ENCODE assay signal across 8 cellular contexts in the genomic region with DNA sequence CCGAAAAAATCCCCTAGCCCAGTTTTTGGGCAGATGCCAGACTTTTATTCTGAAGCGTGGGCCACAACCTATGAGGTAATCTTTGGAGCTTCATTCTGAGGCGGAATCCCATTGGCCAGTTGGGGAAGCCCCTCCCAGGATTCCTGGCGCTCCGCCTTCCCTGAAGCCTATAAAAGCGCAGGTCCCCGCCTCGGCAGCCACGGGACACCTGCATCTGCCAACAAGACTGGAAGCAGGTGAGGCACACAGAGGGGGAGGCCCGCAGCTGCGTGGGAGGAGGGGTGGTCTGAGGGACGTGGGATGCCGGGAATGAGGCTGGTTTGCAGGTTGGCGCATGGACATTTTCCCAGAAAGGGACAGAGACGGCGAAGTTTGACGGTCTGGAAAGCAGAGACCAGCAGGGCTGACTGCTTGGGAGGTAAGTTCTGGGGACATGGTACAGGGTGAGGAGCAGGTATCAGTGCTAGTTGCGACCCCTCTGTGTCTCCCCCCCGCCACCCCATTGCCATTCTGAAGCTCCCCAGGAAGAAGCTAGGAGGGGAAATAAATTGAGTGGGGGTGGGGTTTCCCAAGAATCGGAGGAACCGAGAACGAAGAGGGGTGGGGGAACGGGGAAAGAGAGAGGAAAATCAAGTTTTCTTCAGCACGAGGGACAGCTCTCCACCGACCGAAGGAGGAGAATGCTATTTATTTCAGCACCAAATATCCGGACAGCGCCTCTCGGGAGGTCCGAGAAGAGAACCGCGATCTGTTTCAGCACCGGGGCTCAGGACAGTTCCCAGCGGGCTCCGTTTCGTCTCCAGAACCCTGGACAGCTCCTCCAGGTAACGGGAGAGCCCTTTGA. TPM values are rescaled to one million over a fixed set of nuclear protein-coding genes. Genes with fewer than 3 reads are reported as not detected.
DNase-seq lines count a peak whose midpoint lies in the region; ATAC-seq and TF ChIP-seq lines count a peak whose summit lies in the region.

No MANE protein-coding gene starts in this region.

- peaks cover 17% of the 10 kb centered on the region for H3K79me2 ChIP-seq in neural cell (replicated peaks; ENCODE audit: insufficient read depth, low read length)

- H3K27me3 Mint-ChIP-seq in activated T-helper 1 cell treated with anti-CD3 and anti-CD28 coated beads, Interleukin-12 subunit alpha, Interleukin-12 subunit beta, Interleukin-2, Interleukin-4 antibody, amounts not matched to agents 30 ng/mL and 10 ng/mL and 1 ng/mL, durations not matched to agents 14 hours and 24 hours and 36 hours (ENCODE audit: insufficient read depth), result peaks cover 5% of the 10 kb centered on the region

- TF ChIP-seq CTCF in fibroblast of villous mesenchyme (IDR thresholded peaks at IDR 0.05; ENCODE audit: insufficient read depth, low read depth, low read length), result no peak
- TF ChIP-seq CTCF in neural cell (IDR thresholded peaks at IDR 0.05; ENCODE audit: poor library complexity, severe bottlenecking), result no peak

- no peaks in the 10 kb centered on the region for H3K9me2 ChIP-seq in neural cell (ENCODE audit: insufficient read depth, low read length)

- TF ChIP-seq RAD21 in Ishikawa (IDR thresholded peaks at IDR 0.05; ENCODE audit: low read depth) (no peak), neural cell (conservative IDR thresholded peaks at IDR 0.05) (peak; percentile 62)

- no peaks in the 10 kb centered on the region for H3F3A ChIP-seq in neural cell (ENCODE audit: insufficient read depth, low read length, poor library complexity, severe bottlenecking)

- H3K36me3 Mint-ChIP-seq in activated T-helper 1 cell treated with anti-CD3 and anti-CD28 coated beads, Interleukin-12 subunit alpha, Interleukin-12 subunit beta, Interleukin-2, Interleukin-4 antibody, amounts not matched to agents 30 ng/mL and 10 ng/mL and 1 ng/mL, durations not matched to agents 14 hours and 24 hours and 36 hours (ENCODE audit: low read depth), result no peaks in the 10 kb centered on the region

- no peak overlapping the region for H3K4me3 Mint-ChIP-seq in activated T-helper 1 cell treated with anti-CD3 and anti-CD28 coated beads, Interleukin-12 subunit alpha, Interleukin-12 subunit beta, Interleukin-2, Interleukin-4 antibody, amounts not matched to agents 30 ng/mL and 10 ng/mL and 1 ng/mL, durations not matched to agents 14 hours and 24 hours and 36 hours

- no peaks in the 10 kb centered on the region for H3K27me3 ChIP-seq in neural cell (ENCODE audit: insufficient read depth, low read depth, low read length)

- no peak overlapping the region for H3K4me3 ChIP-seq in fibroblast of villous mesenchyme (ENCODE audit: low read depth, low read length)
- peak overlapping the region; percentile 80 for H3K4me3 ChIP-seq in neural cell (ENCODE audit: low read length)

- no peaks in the 10 kb centered on the region for H3K36me3 ChIP-seq in neural cell (ENCODE audit: insufficient read depth, low read length)

- TF ChIP-seq EP300 in Ishikawa (IDR thresholded peaks at IDR 0.05; ENCODE audit: borderline replicate concordance) (no peak), neural cell (conservative IDR thresholded peaks at IDR 0.05; ENCODE audit: poor library complexity, severe bottlenecking) (peak; percentile 52)

- peak overlapping the region; percentile 37 for H2AFZ ChIP-seq in neural cell (ENCODE audit: low read depth, low read length)

- H3K27ac Mint-ChIP-seq in activated T-helper 1 cell treated with anti-CD3 and anti-CD28 coated beads, Interleukin-12 subunit alpha, Interleukin-12 subunit beta, Interleukin-2, Interleukin-4 antibody, amounts not matched to agents 30 ng/mL and 10 ng/mL and 1 ng/mL, durations not matched to agents 14 hours and 24 hours and 36 hours, result no peak overlapping the region

- H3K9ac ChIP-seq in neural cell (ENCODE audit: low read length), result peak overlapping the region; percentile 84

- H3K4me1 Mint-ChIP-seq in activated T-helper 1 cell treated with anti-CD3 and anti-CD28 coated beads, Interleukin-12 subunit alpha, Interleukin-12 subunit beta, Interleukin-2, Interleukin-4 antibody, amounts not matched to agents 30 ng/mL and 10 ng/mL and 1 ng/mL, durations not matched to agents 14 hours and 24 hours and 36 hours (ENCODE audit: low read depth), result no peaks in the 10 kb centered on the region

- peak; percentile 35 for DNase-seq in CMK (ENCODE audit: low read depth)
- DNase-seq in OCI-M2 (lab: John Stamatoyannopoulos, UW; ENCODE audit: unreplicated experiment), result peak; percentile 22
- DNase-seq in activated T-helper 1 cell treated with anti-CD3 and anti-CD28 coated beads, Interleukin-12 subunit alpha, Interleukin-12 subunit beta, Interleukin-2, Interleukin-4 antibody, amounts not matched to agents 30 ng/mL and 10 ng/mL and 1 ng/mL, durations not matched to agents 14 hours and 24 hours and 36 hours (ENCODE audit: low spot score), result peak; percentile 77
- DNase-seq in fibroblast of villous mesenchyme (ENCODE audit: low read depth), result peak; percentile 92
- DNase-seq in stimulated activated naive CD4-positive, alpha-beta T cell treated with Interleukin-2 at 50 U/mL for 16 hours (lab: John Stamatoyannopoulos, UW), result peak; percentile 56

- no peaks in the 10 kb centered on the region for H3K9me3 ChIP-seq in neural cell (ENCODE audit: low read length)

- H3K4me2 ChIP-seq in neural cell (ENCODE audit: low read length), result peak overlapping the region; percentile 60

- H4K20me1 ChIP-seq in neural cell (ENCODE audit: insufficient read depth), result peaks cover 9% of the 10 kb centered on the region

- intact Hi-C loops in activated T-helper 1 cell treated with anti-CD3 and anti-CD28 coated beads, Interleukin-12 subunit alpha, Interleukin-12 subunit beta, Interleukin-2, Interleukin-4 antibody, amounts not matched to agents 30 ng/mL and 10 ng/mL and 1 ng/mL, durations not matched to agents 14 hours and 24 hours and 36 hours (cut with micrococcal nuclease), result loop anchor here (1.0 to 2.0 kb wide), 3 partner anchors 9 to 44 kb away; a partner anchor contains a TSS

- ATAC-seq in GM18517 (IDR thresholded peaks at IDR 0.05; ENCODE audit: unreplicated experiment), result no peak

- peak overlapping the region; percentile 78 for H3K27ac ChIP-seq in neural cell (ENCODE audit: low read length)

- peaks cover 3% of the 10 kb centered on the region for H3K9me3 Mint-ChIP-seq in activated T-helper 1 cell treated with anti-CD3 and anti-CD28 coated beads, Interleukin-12 subunit alpha, Interleukin-12 subunit beta, Interleukin-2, Interleukin-4 antibody, amounts not matched to agents 30 ng/mL and 10 ng/mL and 1 ng/mL, durations not matched to agents 14 hours and 24 hours and 36 hours

TF ChIP-seq in Ishikawa, 13 proteins besides CTCF, POLR2A, EP300 and RAD21 (continues in another document):
- TF ChIP-seq YY1 (IDR thresholded peaks at IDR 0.05; ENCODE audit: low read depth), result 0 out of 2 replicates have a peak, but pooled peaks have one; percentile 34

TF ChIP-seq in neural cell, 6 proteins besides CTCF, POLR2A, EP300 and RAD21:
- TF ChIP-seq EZH2 (IDR thresholded peaks at IDR 0.05; ENCODE audit: borderline replicate concordance, insufficient read depth, low read length, poor library complexity, severe bottlenecking) (no peak), MXI1 (conservative IDR thresholded peaks at IDR 0.05; ENCODE audit: poor library complexity, severe bottlenecking) (peak; percentile 82), POLR2AphosphoS5 (IDR thresholded peaks at IDR 0.05) (peak; percentile 100), TAF1 (IDR thresholded peaks at IDR 0.05; ENCODE audit: low read depth) (peak; percentile 99), SMC3 (conservative IDR thresholded peaks at IDR 0.05; ENCODE audit: poor library complexity) (peak; percentile 68)
- TF ChIP-seq, protein P1, sequence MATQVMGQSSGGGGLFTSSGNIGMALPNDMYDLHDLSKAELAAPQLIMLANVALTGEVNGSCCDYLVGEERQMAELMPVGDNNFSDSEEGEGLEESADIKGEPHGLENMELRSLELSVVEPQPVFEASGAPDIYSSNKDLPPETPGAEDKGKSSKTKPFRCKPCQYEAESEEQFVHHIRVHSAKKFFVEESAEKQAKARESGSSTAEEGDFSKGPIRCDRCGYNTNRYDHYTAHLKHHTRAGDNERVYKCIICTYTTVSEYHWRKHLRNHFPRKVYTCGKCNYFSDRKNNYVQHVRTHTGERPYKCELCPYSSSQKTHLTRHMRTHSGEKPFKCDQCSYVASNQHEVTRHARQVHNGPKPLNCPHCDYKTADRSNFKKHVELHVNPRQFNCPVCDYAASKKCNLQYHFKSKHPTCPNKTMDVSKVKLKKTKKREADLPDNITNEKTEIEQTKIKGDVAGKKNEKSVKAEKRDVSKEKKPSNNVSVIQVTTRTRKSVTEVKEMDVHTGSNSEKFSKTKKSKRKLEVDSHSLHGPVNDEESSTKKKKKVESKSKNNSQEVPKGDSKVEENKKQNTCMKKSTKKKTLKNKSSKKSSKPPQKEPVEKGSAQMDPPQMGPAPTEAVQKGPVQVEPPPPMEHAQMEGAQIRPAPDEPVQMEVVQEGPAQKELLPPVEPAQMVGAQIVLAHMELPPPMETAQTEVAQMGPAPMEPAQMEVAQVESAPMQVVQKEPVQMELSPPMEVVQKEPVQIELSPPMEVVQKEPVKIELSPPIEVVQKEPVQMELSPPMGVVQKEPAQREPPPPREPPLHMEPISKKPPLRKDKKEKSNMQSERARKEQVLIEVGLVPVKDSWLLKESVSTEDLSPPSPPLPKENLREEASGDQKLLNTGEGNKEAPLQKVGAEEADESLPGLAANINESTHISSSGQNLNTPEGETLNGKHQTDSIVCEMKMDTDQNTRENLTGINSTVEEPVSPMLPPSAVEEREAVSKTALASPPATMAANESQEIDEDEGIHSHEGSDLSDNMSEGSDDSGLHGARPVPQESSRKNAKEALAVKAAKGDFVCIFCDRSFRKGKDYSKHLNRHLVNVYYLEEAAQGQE (IDR thresholded peaks at IDR 0.05; ENCODE audit: borderline replicate concordance), result peak; percentile 98

RNA-seq across cellular contexts. Expression of a gene that starts 22.4 kb away (rescaled TPM):
- 23.8 and 24.8 TPM in 2 replicates for total RNA-seq in activated T-helper 1 cell treated with anti-CD3 and anti-CD28 coated beads, Interleukin-12 subunit alpha, Interleukin-12 subunit beta, Interleukin-2, Interleukin-4 antibody, amounts not matched to agents 30 ng/mL and 10 ng/mL and 1 ng/mL, durations not matched to agents 14 hours and 24 hours and 36 hours
- 12.6 and 13.8 TPM in 2 replicates for total RNA-seq in fibroblast of villous mesenchyme
- polyA plus RNA-seq in neural cell, result 8.7 and 9.4 TPM in 2 replicates
- 25.7 and 31.4 TPM in 2 replicates for polyA minus RNA-seq in neural cell

RNA-seq across cellular contexts. Expression of a gene that starts 45.5 kb away (rescaled TPM):
- 93.6 and 95.8 TPM in 2 replicates for total RNA-seq in activated T-helper 1 cell treated with anti-CD3 and anti-CD28 coated beads, Interleukin-12 subunit alpha, Interleukin-12 subunit beta, Interleukin-2, Interleukin-4 antibody, amounts not matched to agents 30 ng/mL and 10 ng/mL and 1 ng/mL, durations not matched to agents 14 hours and 24 hours and 36 hours
- 30.7 and 47.0 TPM in 2 replicates for total RNA-seq in fibroblast of villous mesenchyme
- polyA plus RNA-seq in neural cell, result 11.7 and 34.9 TPM in 2 replicates
- polyA minus RNA-seq in neural cell, result 14.9 and 16.8 TPM in 2 replicates

Comparison
In these comparisons a context has a peak if more than half of its experiments do, and no peak if none do; other contexts are left out.
1. DNase-seq: peak in every context shown above with its lines; median percentile 92 in fibroblast of villous mesenchyme; 77 in activated T-helper 1 cell treated with anti-CD3 and anti-CD28 coated beads, Interleukin-12 subunit alpha, Interleukin-12 subunit beta, Interleukin-2, Interleukin-4 antibody, amounts not matched to agents 30 ng/mL and 10 ng/mL and 1 ng/mL, durations not matched to agents 14 hours and 24 hours and 36 hours; 56 in stimulated activated naive CD4-positive, alpha-beta T cell treated with Interleukin-2 at 50 U/mL for 16 hours; 35 in CMK; 22 in OCI-M2.